In the genomic region with DNA sequence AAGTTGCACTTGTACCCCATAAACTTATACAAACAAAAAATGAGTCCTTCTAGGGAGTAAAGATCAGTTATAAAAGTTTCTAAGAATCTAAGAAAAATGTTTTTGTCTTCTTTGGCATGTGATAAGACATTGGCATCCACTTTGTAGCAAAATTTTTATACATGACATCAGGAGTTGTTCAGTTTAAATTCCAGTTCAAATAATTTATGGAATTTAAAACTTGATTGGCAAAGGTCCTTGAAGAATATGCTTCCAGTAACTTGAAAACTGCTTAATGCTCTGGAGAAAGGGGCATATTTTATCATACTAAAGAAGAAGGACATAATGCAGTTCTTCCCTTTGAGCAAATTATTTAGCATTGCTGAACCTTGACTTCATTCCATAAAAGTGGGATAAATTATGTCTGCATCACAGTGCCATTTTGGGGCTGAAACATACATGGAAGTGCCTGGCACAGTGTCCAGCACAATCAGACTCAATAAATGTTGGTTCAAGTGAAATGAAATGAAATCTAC, we compare ENCODE assay signal across 28 cellular contexts.
"Had no signal": no experiment of that assay in that cellular context is flagged by ENCODE, and none has a peak within 500 bp of the region (broad histone marks: within the 10 kb centered on the region; RNA-seq: fewer than 3 reads in every experiment).

No MANE protein-coding gene starts in this region.

- H3K27ac ChIP-seq: ascending aorta, body of pancreas, KMS-11, Peyer's patch, RWPE1, SJCRH30 had no signal

- H3K9ac ChIP-seq: KMS-11 had no signal

- H3K4me3 ChIP-seq: ascending aorta, body of pancreas, Peyer's patch, SJCRH30 had no signal

- H3K9me3 ChIP-seq: ascending aorta, body of pancreas, Peyer's patch, SJCRH30 had no signal

- FAIRE-seq: bronchial epithelial cell had no signal

- H3K4me1 ChIP-seq: body of pancreas, Peyer's patch, SJCRH30 had no signal

- H3K27me3 ChIP-seq: ascending aorta, body of pancreas, Peyer's patch, SJCRH30 had no signal

- H3K36me3 ChIP-seq: ascending aorta, Peyer's patch, SJCRH30 had no signal

- H3K4me2 ChIP-seq: KMS-11 had no signal

- DNase-seq: activated B cell treated with CpG ODN at 0.5 μM for 24 hours; activated CD4-positive, alpha-beta T cell treated with anti-CD3 and anti-CD28 coated beads for 1 hour; activated CD4-positive, alpha-beta T cell treated with anti-CD3 and anti-CD28 coated beads, Interleukin-2, amount 10 ng/mL, durations not matched to agents 24 days and 14 days; activated CD4-positive, alpha-beta T cell treated with anti-CD3 and anti-CD28 coated beads, Interleukin-2, amount 50 U/mL, for 48 hours; activated CD8-positive, alpha-beta memory T cell treated with anti-CD3 and anti-CD28 coated beads, Interleukin-2, amount 10 ng/mL, durations not matched to agents 7 days and 5 days; activated effector memory CD4-positive, alpha-beta T cell treated with Interleukin-2 at 50 U/mL for 16 hours; activated naive CD4-positive, alpha-beta T cell; activated T-cell treated with anti-CD3 and anti-CD28 coated beads, Interleukin-2, amount 50 U/mL, for 24 hours; amniotic stem cell; body of pancreas; central memory CD4-positive, alpha-beta T cell; NCI-H1092; NCI-H2029; NCI-H2107; NCI-H2171 treated with DMSO at 0.1 percent for 48 hours; NCI-H226; NCI-H526 treated with DMSO at 0.1 percent for 48 hours; NCI-H82; NK-92 treated with Interleukin-12 subunit alpha and Interleukin-12 subunit beta, amount 100 ng/mL, for 24 hours; Peyer's patch; Right ventricle myocardium superior; SJCRH30; T-helper 17 cell; T-helper 9 cell had no signal
